10 cellular contexts compared by ENCODE assay signal in genomic region chr4:39456946-39457763, GRCh38. TPM values are rescaled to one million over a fixed set of nuclear protein-coding genes. Genes with fewer than 3 reads are reported as not detected.
DNase-seq lines count a peak whose midpoint lies in the region; ATAC-seq and TF ChIP-seq lines count a peak whose summit lies in the region.
"Had no signal": no experiment of that assay in that cellular context is flagged by ENCODE, and none has a peak within 500 bp of the region (broad histone marks: within the 10 kb centered on the region; RNA-seq: fewer than 3 reads in every experiment).

No MANE protein-coding gene starts in this region.

- DNase-seq in PC-3, result no peak
- no peak for DNase-seq in epithelial cell of esophagus (ENCODE audit: low read depth)
- no peak for DNase-seq in trophoblast cell
- DNase-seq in activated effector memory CD4-positive, alpha-beta T cell treated with anti-CD3 and anti-CD28 coated beads, Interleukin-2, amount 50 U/mL, for 16 hours, result no peak
- DNase-seq in occipital lobe (lab: John Stamatoyannopoulos, UW), result no peak
- DNase-seq: foreskin melanocyte, NCI-H748 treated with DMSO at 0.1 percent for 48 hours had no signal

- H3K27ac ChIP-seq in PC-3 (ENCODE audit: low read length) (no peak overlapping the region), trophoblast cell (ENCODE audit: low read depth, low read length) (no peak overlapping the region)

- peaks cover 11% of the 10 kb centered on the region for H3F3A ChIP-seq in PC-3 (ENCODE audit: low read length, unreplicated experiment)

- peaks cover 4% of the 10 kb centered on the region; the same call in 1 of the 2 replicates for H3K4me1 ChIP-seq in ES-I3 (ENCODE audit: insufficient read depth, low read length)
- H3K4me1 ChIP-seq in PC-3 (ENCODE audit: insufficient read depth, low read length), result peaks cover 16% of the 10 kb centered on the region
- H3K4me1 ChIP-seq in trophoblast cell (ENCODE audit: control insufficient read depth in 1 of 2, insufficient read depth in 2 of 2, low read length in 2 of 2), result no peaks in the 10 kb centered on the region

- no CpG with 5 or more reads among the region's 10 CpGs for WGBS in trophoblast cell (ENCODE audit: extremely low coverage, insufficient coverage, insufficient read length)

- no peak overlapping the region for H4K8ac ChIP-seq in trophoblast cell (ENCODE audit: low read depth, low read length)

- no peak overlapping the region for H3K14ac ChIP-seq in trophoblast cell (ENCODE audit: low read length)

- H4K91ac ChIP-seq in trophoblast cell (ENCODE audit: low read depth, low read length), result no peak overlapping the region

- H3K4me2 ChIP-seq in PC-3 (ENCODE audit: low read length) (peak overlapping the region; percentile 98), trophoblast cell (ENCODE audit: low read length) (peak overlapping the region; percentile 66)

- H3K9me2 ChIP-seq in PC-3 (replicated peaks; ENCODE audit: low read length), result no peaks in the 10 kb centered on the region

- H3K9me3 ChIP-seq in ES-I3 (ENCODE audit: control insufficient read depth, insufficient read depth, low read length) (no peaks in the 10 kb centered on the region), PC-3 (ENCODE audit: low read length) (no peaks in the 10 kb centered on the region), trophoblast cell (ENCODE audit: insufficient read depth, low read depth, low read length) (no peaks in the 10 kb centered on the region)

- TF ChIP-seq CTCF in PC-3 (conservative IDR thresholded peaks at IDR 0.05; ENCODE audit: low read depth, low read length), result no peak
- TF ChIP-seq CTCF in epithelial cell of esophagus (IDR thresholded peaks at IDR 0.05; ENCODE audit: insufficient read depth, low read depth, low read length, missing control alignments), result no peak

- no peak overlapping the region for H3K18ac ChIP-seq in trophoblast cell (ENCODE audit: low read length)

- no TSS peak for BruUV-seq in PC-3 (replicated peaks; lab: Mats Ljungman, UMichigan)

- H3K79me1 ChIP-seq in trophoblast cell (ENCODE audit: low read length), result peaks cover 5% of the 10 kb centered on the region

- H4K20me1 ChIP-seq in PC-3 (ENCODE audit: low read length), result peaks cover 58% of the 10 kb centered on the region

- H3K79me2 ChIP-seq in PC-3 (ENCODE audit: low read length), result peaks cover 52% of the 10 kb centered on the region
- H3K79me2 ChIP-seq in trophoblast cell (ENCODE audit: control insufficient read depth, insufficient read depth, low read length, poor library complexity), result peaks cover 7% of the 10 kb centered on the region

- H3K36me3 ChIP-seq in ES-I3 (ENCODE audit: insufficient read depth, low read length) (peaks cover 38% of the 10 kb centered on the region), PC-3 (ENCODE audit: low read depth, low read length) (peaks cover 58% of the 10 kb centered on the region), trophoblast cell (ENCODE audit: control insufficient read depth in 1 of 2, insufficient read depth in 2 of 2, low read length in 2 of 2) (peaks cover 14 to 34% of the 10 kb centered on the region in 2 experiments)

- H3K23ac ChIP-seq in trophoblast cell (ENCODE audit: low read length), result no peak overlapping the region

- no peak overlapping the region for H2AFZ ChIP-seq in PC-3 (ENCODE audit: low read length)
- H2AFZ ChIP-seq in trophoblast cell (ENCODE audit: insufficient read depth, low read length, poor library complexity), result no peak overlapping the region

- POLR2A ChIA-PET in PC-3 (lab: Charles Lee; ENCODE audit: unreplicated experiment), result no interaction called here

- ATAC-seq in PC-3, result no peak
- no peak for ATAC-seq in HG03095 (IDR thresholded peaks at IDR 0.05; ENCODE audit: unreplicated experiment)
- ATAC-seq in GM21786 (IDR thresholded peaks at IDR 0.05; ENCODE audit: unreplicated experiment), result no peak

- no peak overlapping the region for H4K12ac ChIP-seq in trophoblast cell (ENCODE audit: low read depth, low read length)

- no peak overlapping the region for H2AK5ac ChIP-seq in trophoblast cell (ENCODE audit: low read length)

- no peaks in the 10 kb centered on the region for H3K27me3 ChIP-seq in PC-3 (ENCODE audit: low read length)
- no peaks in the 10 kb centered on the region for H3K27me3 ChIP-seq in trophoblast cell (ENCODE audit: insufficient read depth, low read length)

- no peak overlapping the region for H2BK120ac ChIP-seq in trophoblast cell (ENCODE audit: insufficient read depth, low read length, poor library complexity)

- peak overlapping the region; percentile 85 for H3K4ac ChIP-seq in trophoblast cell (ENCODE audit: low read depth, low read length)

- intact Hi-C loops in PC-3 (cut with micrococcal nuclease), result no loop called here

- peak overlapping the region; percentile 95 for H3K9ac ChIP-seq in ES-I3 (ENCODE audit: low read depth, low read length)
- peak overlapping the region; percentile 100 for H3K9ac ChIP-seq in PC-3 (ENCODE audit: low read length)
- H3K9ac ChIP-seq in trophoblast cell (ENCODE audit: low read length), result no peak overlapping the region

- peak overlapping the region; percentile 100 for H3K4me3 ChIP-seq in PC-3 (ENCODE audit: low read length)
- H3K4me3 ChIP-seq in epithelial cell of esophagus (ENCODE audit: low read length), result peak overlapping the region; percentile 89
- no peak overlapping the region for H3K4me3 ChIP-seq in trophoblast cell (ENCODE audit: low read depth, low read length)

- no peak overlapping the region for H2BK5ac ChIP-seq in trophoblast cell (ENCODE audit: low read depth, low read length, poor library complexity)

- no peak overlapping the region for H2BK12ac ChIP-seq in trophoblast cell (ENCODE audit: low read length)

- CTCF ChIA-PET in PC-3 (lab: Charles Lee), result no interaction called here

RNA-seq across cellular contexts. Expression of gene RPL9, which starts 1.6 kb away (rescaled TPM):
- 1,291 and 1,298 TPM in 2 replicates for total RNA-seq in PC-3 (2014; rRNA removed)
- polyA plus RNA-seq in trophoblast cell (2013), result 1,848 and 1,853 TPM in 2 replicates
- 3,277 TPM for total RNA-seq in occipital lobe

RNA-seq across cellular contexts. Expression of gene LIAS, which starts 1.7 kb away (rescaled TPM):
- 6.6 and 8.3 TPM in 2 replicates for total RNA-seq in PC-3 (2014; rRNA removed)
- 8.6 and 9.6 TPM in 2 replicates for polyA plus RNA-seq in trophoblast cell (2013)
- 12.9 TPM for total RNA-seq in occipital lobe

RNA-seq across cellular contexts. Expression of gene KLB, which starts 50.4 kb away (rescaled TPM):
- total RNA-seq in PC-3 (2014; rRNA removed) (not detected in 2 replicates), occipital lobe (not detected)
- polyA plus RNA-seq in trophoblast cell (2013), result 0.71 and 0.79 TPM in 2 replicates
